In the genomic region with DNA sequence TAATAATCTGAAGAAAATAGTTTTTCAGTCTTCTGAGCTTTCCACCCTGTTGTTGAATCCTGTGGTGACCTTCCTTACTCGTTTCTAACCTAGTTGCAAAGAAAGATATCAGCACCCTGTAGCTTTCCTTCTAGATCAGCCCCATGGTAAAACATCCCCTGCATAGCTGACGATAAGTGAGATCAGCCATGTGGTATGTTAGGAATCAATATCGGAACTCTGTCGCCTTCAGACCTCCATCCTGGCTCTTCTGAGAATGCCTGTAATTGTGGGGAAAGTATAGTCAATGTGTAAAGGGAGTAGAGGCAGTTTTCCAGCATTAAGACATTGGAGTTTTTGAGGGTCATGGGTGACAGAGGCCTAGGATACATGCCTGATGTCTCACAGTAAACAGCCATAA, we compare ENCODE assay signal across 25 cellular contexts.
"Had no signal": no experiment of that assay in that cellular context is flagged by ENCODE, and none has a peak within 500 bp of the region (broad histone marks: within the 10 kb centered on the region; RNA-seq: fewer than 3 reads in every experiment).

No MANE protein-coding gene starts in this region.

- H3K9me3 ChIP-seq: heart right ventricle, left lung, prostate gland, right atrium auricular region, testis, tibial artery, upper lobe of left lung had no signal

- H3K4me3 Mint-ChIP-seq: endodermal cell; naive B cell; nephron; neural progenitor cell; stimulated activated memory B cell treated with anti-CD40 and anti-IgM and Interleukin-4, amounts not matched to agents 10 μg/mL and 1 μg/mL and 100 μg/mL, for 72 hours had no signal

- H3K4me2 ChIP-seq: neural progenitor cell had no signal

- H3K27me3 Mint-ChIP-seq: naive B cell; stimulated activated memory B cell treated with anti-CD40 and anti-IgM and Interleukin-4, amounts not matched to agents 10 μg/mL and 1 μg/mL and 100 μg/mL, for 72 hours had no signal

- H3K9me3 Mint-ChIP-seq: endodermal cell; naive B cell; nephron; neural progenitor cell; stimulated activated memory B cell treated with anti-CD40 and anti-IgM and Interleukin-4, amounts not matched to agents 10 μg/mL and 1 μg/mL and 100 μg/mL, for 72 hours had no signal

- ATAC-seq: esophagus mucosa; heart right ventricle; left cardiac atrium; left lung; sciatic nerve; stimulated activated memory B cell treated with anti-CD40 and anti-IgM and Interleukin-4, amounts not matched to agents 10 μg/mL and 1 μg/mL and 100 μg/mL, for 72 hours; stimulated activated naive CD8-positive, alpha-beta T cell treated with anti-CD3 and anti-CD28 coated beads, Interleukin-15, Interleukin-2, amounts not matched to agents 100 U/mL and 50 U/mL, for 24 hours had no signal

- H3K36me3 ChIP-seq: heart right ventricle, left lung, neural progenitor cell, prostate gland, right atrium auricular region, tibial artery, upper lobe of left lung had no signal

- DNase-seq: cerebellar nuclear complex; effector CD8-positive, alpha-beta T cell; endodermal cell; foreskin fibroblast; glutamatergic neuron; heart right ventricle; hippocampal formation; left cardiac atrium; left lung; naive B cell; stimulated activated CD4-positive, alpha-beta T cell treated with anti-CD3 and anti-CD28 coated beads, Interleukin-2, amount 100 ng/mL, for 24 hours; stimulated activated CD4-positive, alpha-beta T cell treated with anti-CD3 and anti-CD28 coated beads, Interleukin-4, amount 100 ng/mL, for 24 hours; stimulated activated naive CD8-positive, alpha-beta T cell treated with anti-CD3 and anti-CD28 coated beads, Interleukin-15, Interleukin-2, amounts not matched to agents 100 U/mL and 50 U/mL, for 24 hours; substantia nigra; testis; tibial artery; upper lobe of left lung had no signal

- H3K9ac ChIP-seq: neural progenitor cell had no signal

- H3K27me3 ChIP-seq: heart right ventricle, left lung, neural progenitor cell, right atrium auricular region, testis, tibial artery, upper lobe of left lung had no signal

- H3K36me3 Mint-ChIP-seq: neural progenitor cell had no signal

- H3K4me1 ChIP-seq: prostate gland had no signal

- H3K4me3 ChIP-seq: heart right ventricle, left lung, neural progenitor cell, prostate gland, right atrium auricular region, testis, tibial artery, upper lobe of left lung had no signal

- H3K27ac ChIP-seq: epithelial cell of prostate, heart right ventricle, left lung, neural progenitor cell, prostate gland, right atrium auricular region, testis, tibial artery, upper lobe of left lung had no signal

- H3K27ac Mint-ChIP-seq: endodermal cell; naive B cell; nephron; neural progenitor cell; stimulated activated memory B cell treated with anti-CD40 and anti-IgM and Interleukin-4, amounts not matched to agents 10 μg/mL and 1 μg/mL and 100 μg/mL, for 72 hours had no signal
